ENCODE assay signal across 16 cellular contexts in genomic region chr4:109211671-109212070, GRCh38.
"Had no signal": no experiment of that assay in that cellular context is flagged by ENCODE, and none has a peak within 500 bp of the region (broad histone marks: within the 10 kb centered on the region; RNA-seq: fewer than 3 reads in every experiment).

No MANE protein-coding gene starts in this region.

- H3K4me3 Mint-ChIP-seq: activated CD4-positive, alpha-beta memory T cell treated with anti-CD3 and anti-CD28 coated beads for 36 hours; activated naive CD8-positive, alpha-beta T cell; activated T-cell treated with anti-CD3 and anti-CD28 coated beads, Interleukin-2, amount 50 U/mL, for 4 hours; immature natural killer cell; natural killer cell; stimulated activated naive CD8-positive, alpha-beta T cell treated with anti-CD3 and anti-CD28 coated beads, Interleukin-15, Interleukin-2, amounts not matched to agents 100 ng/mL and 50 ng/mL, for 24 hours had no signal

- ATAC-seq: activated T-cell treated with anti-CD3 and anti-CD28 coated beads, Interleukin-2, amount 50 U/mL, for 4 hours; left colon; natural killer cell had no signal

- H3K9me3 Mint-ChIP-seq: activated CD4-positive, alpha-beta memory T cell treated with anti-CD3 and anti-CD28 coated beads for 36 hours; activated T-cell treated with anti-CD3 and anti-CD28 coated beads, Interleukin-2, amount 50 U/mL, for 4 hours; immature natural killer cell; stimulated activated naive CD8-positive, alpha-beta T cell treated with anti-CD3 and anti-CD28 coated beads, Interleukin-15, Interleukin-2, amounts not matched to agents 100 ng/mL and 50 ng/mL, for 24 hours had no signal

- H3K4me3 ChIP-seq: colonic mucosa had no signal

- H3K27ac Mint-ChIP-seq: activated CD4-positive, alpha-beta memory T cell treated with anti-CD3 and anti-CD28 coated beads for 36 hours; activated naive CD8-positive, alpha-beta T cell; immature natural killer cell; natural killer cell; stimulated activated naive CD8-positive, alpha-beta T cell treated with anti-CD3 and anti-CD28 coated beads, Interleukin-15, Interleukin-2, amounts not matched to agents 100 ng/mL and 50 ng/mL, for 24 hours had no signal

- DNase-seq: activated CD4-positive, alpha-beta memory T cell treated with anti-CD3 and anti-CD28 coated beads for 36 hours; activated gamma-delta T cell; activated T-cell treated with anti-CD3 and anti-CD28 coated beads, Interleukin-2, amount 50 U/mL, for 4 hours; colonic mucosa; effector CD4-positive, alpha-beta T cell; glutamatergic neuron; immature natural killer cell; left colon; natural killer cell; nucleus accumbens; stimulated activated CD4-positive, alpha-beta T cell treated with anti-CD3 and anti-CD28 coated beads, Interleukin-4, amount 100 ng/mL, for 1 hour; stimulated activated CD8-positive, alpha-beta memory T cell treated with anti-CD3 and anti-CD28 coated beads, Interleukin-4, amount 100 ng/mL, for 48 hours; T-helper 1 cell; testis had no signal

- H3K36me3 Mint-ChIP-seq: activated CD4-positive, alpha-beta memory T cell treated with anti-CD3 and anti-CD28 coated beads for 36 hours; activated naive CD8-positive, alpha-beta T cell; immature natural killer cell; natural killer cell had no signal

- H3K4me1 Mint-ChIP-seq: immature natural killer cell, natural killer cell had no signal
